29 cellular contexts compared by ENCODE assay signal in the genomic region with DNA sequence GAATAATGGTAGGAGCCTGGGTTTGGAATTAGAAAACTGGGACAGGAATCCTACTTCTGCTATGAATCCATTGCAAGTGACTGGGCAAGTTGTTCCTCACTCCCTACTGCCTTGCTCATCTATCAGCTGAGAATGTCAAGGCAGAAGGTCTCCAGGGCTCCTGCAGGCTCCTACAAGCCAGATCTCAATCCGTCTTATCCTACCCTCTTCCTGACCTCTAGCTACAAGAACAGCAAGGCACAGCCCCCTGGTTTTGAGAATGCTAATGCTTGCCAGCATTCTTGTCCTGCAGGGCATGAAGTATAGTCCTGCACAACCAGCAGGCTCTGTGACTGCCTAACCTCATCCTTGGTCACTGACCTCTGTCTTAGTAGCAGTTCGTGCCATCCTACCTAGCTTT.
"Had no signal": no experiment of that assay in that cellular context is flagged by ENCODE, and none has a peak within 500 bp of the region (broad histone marks: within the 10 kb centered on the region; RNA-seq: fewer than 3 reads in every experiment).

No MANE protein-coding gene starts in this region.

- FAIRE-seq: colon had no signal

- H3K27ac ChIP-seq: adrenal gland, body of pancreas, esophagus squamous epithelium, gastroesophageal sphincter had no signal

- H3K27ac Mint-ChIP-seq: activated CD4-positive, alpha-beta T cell treated with anti-CD3 and anti-CD28 coated beads, Interleukin-2, amount 10 ng/mL, durations not matched to agents 7 days and 5 days; activated CD8-positive, alpha-beta T cell treated with anti-CD3 and anti-CD28 coated beads for 36 hours; activated naive CD4-positive, alpha-beta T cell treated with anti-CD3 and anti-CD28 coated beads for 36 hours; activated naive CD4-positive, alpha-beta T cell treated with anti-CD3 and anti-CD28 coated beads, Interleukin-2, amount 50 U/mL, for 24 hours; activated naive CD8-positive, alpha-beta T cell treated with anti-CD3 and anti-CD28 coated beads for 36 hours; activated naive CD8-positive, alpha-beta T cell treated with anti-CD3 and anti-CD28 coated beads, Interleukin-2, amount 50 U/mL, for 24 hours; activated T-helper 1 cell treated with anti-CD3 and anti-CD28 coated beads, Interleukin-12 subunit alpha, Interleukin-12 subunit beta, Interleukin-2, Interleukin-4 antibody, amounts not matched to agents 30 ng/mL and 10 ng/mL and 1 ng/mL, durations not matched to agents 14 hours and 24 hours and 36 hours; activated T-helper 2 cell treated with anti-CD3 and anti-CD28 coated beads, Interferon-gamma antibody, Interleukin-2, Interleukin-4, amounts not matched to agents 10 μg/mL and 5 μg/mL and 100 μg/mL, durations not matched to agents 14 hours and 24 hours and 36 hours; effector memory CD8-positive, alpha-beta T cell had no signal

- H3K36me3 Mint-ChIP-seq: activated naive CD4-positive, alpha-beta T cell treated with anti-CD3 and anti-CD28 coated beads, Interleukin-2, amount 50 U/mL, for 24 hours; activated naive CD8-positive, alpha-beta T cell treated with anti-CD3 and anti-CD28 coated beads for 36 hours had no signal

- H3K4me1 ChIP-seq: esophagus squamous epithelium, gastroesophageal sphincter had no signal

- H3K9me3 Mint-ChIP-seq: activated CD4-positive, alpha-beta T cell treated with anti-CD3 and anti-CD28 coated beads, Interleukin-2, amount 10 ng/mL, durations not matched to agents 7 days and 5 days; activated CD8-positive, alpha-beta T cell treated with anti-CD3 and anti-CD28 coated beads for 36 hours; activated naive CD4-positive, alpha-beta T cell treated with anti-CD3 and anti-CD28 coated beads for 36 hours; activated naive CD8-positive, alpha-beta T cell treated with anti-CD3 and anti-CD28 coated beads, Interleukin-2, amount 50 U/mL, for 24 hours; activated T-helper 1 cell treated with anti-CD3 and anti-CD28 coated beads, Interleukin-12 subunit alpha, Interleukin-12 subunit beta, Interleukin-2, Interleukin-4 antibody, amounts not matched to agents 30 ng/mL and 10 ng/mL and 1 ng/mL, durations not matched to agents 14 hours and 24 hours and 36 hours; activated T-helper 2 cell treated with anti-CD3 and anti-CD28 coated beads, Interferon-gamma antibody, Interleukin-2, Interleukin-4, amounts not matched to agents 10 μg/mL and 5 μg/mL and 100 μg/mL, durations not matched to agents 14 hours and 24 hours and 36 hours; effector memory CD8-positive, alpha-beta T cell had no signal

- H3K4me3 Mint-ChIP-seq: activated CD4-positive, alpha-beta T cell treated with anti-CD3 and anti-CD28 coated beads, Interleukin-2, amount 10 ng/mL, durations not matched to agents 7 days and 5 days; activated CD8-positive, alpha-beta T cell treated with anti-CD3 and anti-CD28 coated beads for 36 hours; activated naive CD4-positive, alpha-beta T cell treated with anti-CD3 and anti-CD28 coated beads for 36 hours; activated naive CD4-positive, alpha-beta T cell treated with anti-CD3 and anti-CD28 coated beads, Interleukin-2, amount 50 U/mL, for 24 hours; activated naive CD8-positive, alpha-beta T cell treated with anti-CD3 and anti-CD28 coated beads for 36 hours; activated naive CD8-positive, alpha-beta T cell treated with anti-CD3 and anti-CD28 coated beads, Interleukin-2, amount 50 U/mL, for 24 hours; activated T-helper 1 cell treated with anti-CD3 and anti-CD28 coated beads, Interleukin-12 subunit alpha, Interleukin-12 subunit beta, Interleukin-2, Interleukin-4 antibody, amounts not matched to agents 30 ng/mL and 10 ng/mL and 1 ng/mL, durations not matched to agents 14 hours and 24 hours and 36 hours; effector memory CD8-positive, alpha-beta T cell had no signal

- H3K4me3 ChIP-seq: adrenal gland, body of pancreas, esophagus squamous epithelium, gastroesophageal sphincter had no signal

- ATAC-seq: activated CD8-positive, alpha-beta T cell treated with anti-CD3 and anti-CD28 coated beads for 36 hours; activated naive CD8-positive, alpha-beta T cell treated with anti-CD3 and anti-CD28 coated beads, Interleukin-2, amount 50 U/mL, for 24 hours; body of pancreas; effector memory CD8-positive, alpha-beta T cell; gastroesophageal sphincter had no signal

- DNase-seq: activated CD4-positive, alpha-beta T cell treated with anti-CD3 and anti-CD28 coated beads for 1 hour; activated CD4-positive, alpha-beta T cell treated with anti-CD3 and anti-CD28 coated beads for 4 hours; activated CD4-positive, alpha-beta T cell treated with anti-CD3 and anti-CD28 coated beads, Interleukin-2, amount 10 ng/mL, durations not matched to agents 7 days and 5 days; activated CD4-positive, alpha-beta T cell treated with anti-CD3 and anti-CD28 coated beads, Interleukin-2, amount 50 U/mL, for 4 hours; activated CD8-positive, alpha-beta memory T cell treated with anti-CD3 and anti-CD28 coated beads for 24 hours; activated CD8-positive, alpha-beta T cell treated with anti-CD3 and anti-CD28 coated beads for 36 hours; activated effector memory CD4-positive, alpha-beta T cell treated with anti-CD3 and anti-CD28 coated beads, Interleukin-2, amount 50 U/mL, for 16 hours; activated naive CD4-positive, alpha-beta T cell treated with anti-CD3 and anti-CD28 coated beads for 36 hours; activated naive CD8-positive, alpha-beta T cell treated with anti-CD3 and anti-CD28 coated beads for 36 hours; activated naive CD8-positive, alpha-beta T cell treated with anti-CD3 and anti-CD28 coated beads, Interleukin-2, amount 50 U/mL, for 24 hours; activated T-cell treated with anti-CD3 and anti-CD28 coated beads, Interleukin-2, amount 50 U/mL, for 48 hours; adrenal gland; amygdala; aorta; body of pancreas; caudate nucleus; cortex of kidney; dermis blood vessel endothelial cell; effector CD4-positive, alpha-beta T cell; effector memory CD8-positive, alpha-beta T cell; erythroblast; esophagus squamous epithelium; foreskin melanocyte; T-helper 2 cell had no signal

- H3K4me1 Mint-ChIP-seq: activated CD4-positive, alpha-beta T cell treated with anti-CD3 and anti-CD28 coated beads, Interleukin-2, amount 10 ng/mL, durations not matched to agents 7 days and 5 days; activated naive CD4-positive, alpha-beta T cell treated with anti-CD3 and anti-CD28 coated beads, Interleukin-2, amount 50 U/mL, for 24 hours; activated naive CD8-positive, alpha-beta T cell treated with anti-CD3 and anti-CD28 coated beads for 36 hours; activated naive CD8-positive, alpha-beta T cell treated with anti-CD3 and anti-CD28 coated beads, Interleukin-2, amount 50 U/mL, for 24 hours had no signal

- H3K27me3 ChIP-seq: adrenal gland, body of pancreas, esophagus squamous epithelium, gastroesophageal sphincter had no signal

- H3K36me3 ChIP-seq: adrenal gland, esophagus squamous epithelium, gastroesophageal sphincter had no signal

- H3K9me3 ChIP-seq: adrenal gland, body of pancreas, esophagus squamous epithelium, gastroesophageal sphincter had no signal
